Comparison of ENCODE assay signal across 1 cellular context in the genomic region with DNA sequence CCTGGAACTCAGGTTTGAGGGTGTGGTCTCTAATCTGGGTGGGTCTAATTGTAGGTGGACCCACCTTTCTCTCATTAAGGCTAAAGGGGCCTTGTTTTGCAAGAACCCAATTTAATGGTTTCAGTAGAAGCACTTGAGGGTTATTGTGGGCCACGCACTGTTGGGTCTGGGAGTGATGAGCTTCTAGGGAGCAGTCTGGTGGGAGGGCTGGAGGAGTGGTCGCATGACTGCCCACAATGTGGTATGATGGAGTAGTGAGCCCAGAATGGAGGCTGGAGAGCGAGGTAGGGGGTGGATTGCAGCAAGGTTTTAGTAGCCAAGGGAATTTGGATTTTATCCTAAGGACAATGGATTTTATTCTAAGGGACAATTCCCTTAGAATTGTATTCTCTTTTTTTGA.
TF ChIP-seq lines count a peak whose summit lies in the region.

No MANE protein-coding gene starts in this region.

TF ChIP-seq in H1, 55 proteins besides CTCF, POLR2A, EP300 and RAD21:
- TF ChIP-seq SUZ12 (IDR thresholded peaks at IDR 0.05; ENCODE audit: low read length) (no peak), MAFK (IDR thresholded peaks at IDR 0.05; ENCODE audit: low read depth, low read length) (no peak), KDM5A (IDR thresholded peaks at IDR 0.05; ENCODE audit: low read length) (no peak), BCL11A (IDR thresholded peaks at IDR 0.05; ENCODE audit: low read depth in 2 of 2, low read length in 2 of 2) (no peak), EGR1 (IDR thresholded peaks at IDR 0.05; ENCODE audit: borderline replicate concordance, low read depth, low read length) (no peak), YY1 (IDR thresholded peaks at IDR 0.05; ENCODE audit: low read depth, low read length) (no peak), GTF2F1 (IDR thresholded peaks at IDR 0.05; ENCODE audit: borderline replicate concordance, low read depth, low read length) (no peak), KDM1A (IDR thresholded peaks at IDR 0.05; ENCODE audit: borderline replicate concordance, low read length) (no peak), EZH2 (IDR thresholded peaks at IDR 0.05; ENCODE audit: low read depth, low read length, severe bottlenecking) (no peak), CBX5 (IDR thresholded peaks at IDR 0.05; ENCODE audit: low read depth, low read length) (no peak), CTBP2 (IDR thresholded peaks at IDR 0.05; ENCODE audit: borderline replicate concordance, insufficient read depth, insufficient read length, low read length) (no peak), SIN3A (conservative IDR thresholded peaks at IDR 0.05 in 1 of 2, IDR thresholded peaks at IDR 0.05 in 1 of 2; ENCODE audit: low read depth in 1 of 2, low read length in 2 of 2) (no peak), SP2 (IDR thresholded peaks at IDR 0.05; ENCODE audit: low read length) (no peak), RFX5 (IDR thresholded peaks at IDR 0.05; ENCODE audit: borderline replicate concordance, low read depth, low read length) (no peak), CHD1 (IDR thresholded peaks at IDR 0.05; ENCODE audit: low read depth, low read length) (no peak), ZNF274 (IDR thresholded peaks at IDR 0.05; ENCODE audit: borderline replicate concordance, extremely low read depth, low read length) (no peak), RBBP5 (IDR thresholded peaks at IDR 0.05; ENCODE audit: borderline replicate concordance, low read depth, low read length) (no peak)
- TF ChIP-seq, protein P1, sequence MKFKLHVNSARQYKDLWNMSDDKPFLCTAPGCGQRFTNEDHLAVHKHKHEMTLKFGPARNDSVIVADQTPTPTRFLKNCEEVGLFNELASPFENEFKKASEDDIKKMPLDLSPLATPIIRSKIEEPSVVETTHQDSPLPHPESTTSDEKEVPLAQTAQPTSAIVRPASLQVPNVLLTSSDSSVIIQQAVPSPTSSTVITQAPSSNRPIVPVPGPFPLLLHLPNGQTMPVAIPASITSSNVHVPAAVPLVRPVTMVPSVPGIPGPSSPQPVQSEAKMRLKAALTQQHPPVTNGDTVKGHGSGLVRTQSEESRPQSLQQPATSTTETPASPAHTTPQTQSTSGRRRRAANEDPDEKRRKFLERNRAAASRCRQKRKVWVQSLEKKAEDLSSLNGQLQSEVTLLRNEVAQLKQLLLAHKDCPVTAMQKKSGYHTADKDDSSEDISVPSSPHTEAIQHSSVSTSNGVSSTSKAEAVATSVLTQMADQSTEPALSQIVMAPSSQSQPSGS (IDR thresholded peaks at IDR 0.05; ENCODE audit: low read length) = no peak
- TF ChIP-seq, protein P2, sequence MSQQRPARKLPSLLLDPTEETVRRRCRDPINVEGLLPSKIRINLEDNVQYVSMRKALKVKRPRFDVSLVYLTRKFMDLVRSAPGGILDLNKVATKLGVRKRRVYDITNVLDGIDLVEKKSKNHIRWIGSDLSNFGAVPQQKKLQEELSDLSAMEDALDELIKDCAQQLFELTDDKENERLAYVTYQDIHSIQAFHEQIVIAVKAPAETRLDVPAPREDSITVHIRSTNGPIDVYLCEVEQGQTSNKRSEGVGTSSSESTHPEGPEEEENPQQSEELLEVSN (IDR thresholded peaks at IDR 0.05) = no peak
TF ChIP-seq in H1: peak in this region for 0.
